In the genomic region with DNA sequence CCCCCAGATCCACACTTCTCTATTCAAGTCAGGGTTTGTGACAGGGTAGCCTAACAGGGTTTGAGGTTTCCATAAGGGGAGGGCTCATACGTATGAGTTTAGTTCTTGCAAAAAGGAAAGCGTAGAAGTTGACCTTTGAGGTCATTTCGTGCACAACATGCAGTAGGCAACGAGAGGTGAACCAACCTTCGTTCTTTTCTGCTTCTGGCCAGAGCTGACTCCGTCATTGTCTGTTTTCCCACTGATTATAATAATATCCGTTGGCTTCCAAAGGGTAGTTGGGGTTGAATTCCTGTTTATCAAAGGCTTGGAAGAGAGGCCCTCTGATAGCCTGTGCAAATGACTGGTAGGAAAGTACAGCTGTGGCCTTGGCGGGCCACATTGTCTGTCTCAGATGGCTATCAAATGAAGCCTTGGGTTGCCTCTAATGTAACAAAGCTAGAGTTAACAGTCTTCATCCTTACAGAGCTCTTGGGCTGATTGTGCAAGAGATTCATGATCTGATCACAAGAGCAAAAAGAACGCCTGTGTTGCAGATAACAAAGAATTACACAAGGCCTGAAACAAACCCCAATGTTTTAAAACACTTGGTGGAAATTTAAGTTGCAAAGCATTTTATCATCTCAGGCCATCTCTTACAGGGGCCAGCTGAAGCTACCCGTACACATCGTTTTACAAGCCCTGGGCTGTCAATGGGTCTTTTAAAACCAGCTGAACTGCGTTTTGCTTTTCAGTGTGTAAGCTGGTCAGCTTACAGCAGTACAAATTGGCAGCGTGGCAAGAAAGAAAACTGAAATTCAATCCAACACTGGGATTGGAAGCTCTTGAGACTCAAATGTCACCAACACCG, we compare ENCODE assay signal across 1 cellular context.
TF ChIP-seq lines count a peak whose summit lies in the region.

No MANE protein-coding gene starts in this region.

TF ChIP-seq in HepG2, 621 proteins besides CTCF, POLR2A, EP300 and RAD21 (continued from another document):
- no peak for TF ChIP-seq AKNA (CRISPR knock-in tag; IDR thresholded peaks at IDR 0.05; ENCODE audit: borderline replicate concordance)
- no peak for TF ChIP-seq MIER3 (CRISPR knock-in tag; IDR thresholded peaks at IDR 0.05; ENCODE audit: borderline replicate concordance)
- TF ChIP-seq MTA3 (CRISPR knock-in tag; IDR thresholded peaks at IDR 0.05) = no peak
- peak; percentile 32; the same call in 1 of the 2 replicates for TF ChIP-seq MED1 (CRISPR knock-in tag; IDR thresholded peaks at IDR 0.05)
- TF ChIP-seq NR2F6 (IDR thresholded peaks at IDR 0.05) = peak; percentile 55; the same call in 1 of the 2 replicates
- peak; percentile 58; the same call in 1 of the 2 replicates for TF ChIP-seq NR2F6 (CRISPR knock-in tag; IDR thresholded peaks at IDR 0.05)
- no peak for TF ChIP-seq ERF (CRISPR knock-in tag; IDR thresholded peaks at IDR 0.05)
- TF ChIP-seq SOX13 (IDR thresholded peaks at IDR 0.05) = no peak
- TF ChIP-seq SOX13 (CRISPR knock-in tag; conservative IDR thresholded peaks at IDR 0.05 in 1 of 2, IDR thresholded peaks at IDR 0.05 in 1 of 2) = peak in 1 of 2 experiments; percentile 74; a peak in 1 of 4 replicates
- TF ChIP-seq ZNF3 (CRISPR knock-in tag; IDR thresholded peaks at IDR 0.05) = no peak
- 0 out of 2 replicates have a peak, but pooled peaks have one; percentile 16 for TF ChIP-seq ZBTB21 (CRISPR knock-in tag; IDR thresholded peaks at IDR 0.05)
- TF ChIP-seq HNF4A (CRISPR knock-in tag; IDR thresholded peaks at IDR 0.05) = peak; percentile 28; the same call in 1 of the 2 replicates
- TF ChIP-seq SOX5 (CRISPR knock-in tag; IDR thresholded peaks at IDR 0.05; ENCODE audit: borderline replicate concordance) = peak; percentile 56; the same call in 1 of the 2 replicates
- TF ChIP-seq MIXL1 (CRISPR knock-in tag; IDR thresholded peaks at IDR 0.05) = no peak
- no peak for TF ChIP-seq ZNF670 (CRISPR knock-in tag; IDR thresholded peaks at IDR 0.05; ENCODE audit: borderline replicate concordance)
- TF ChIP-seq DBP (CRISPR knock-in tag; IDR thresholded peaks at IDR 0.05; ENCODE audit: not compliant biosample characterization) = no peak
- peak; percentile 42; the same call in 1 of the 2 replicates for TF ChIP-seq FOXP4 (CRISPR knock-in tag; IDR thresholded peaks at IDR 0.05)
- no peak for TF ChIP-seq DNMT3B (CRISPR knock-in tag; conservative IDR thresholded peaks at IDR 0.05)
- TF ChIP-seq CEBPG (CRISPR knock-in tag; IDR thresholded peaks at IDR 0.05) = peak; percentile 63
- TF ChIP-seq, protein P1, sequence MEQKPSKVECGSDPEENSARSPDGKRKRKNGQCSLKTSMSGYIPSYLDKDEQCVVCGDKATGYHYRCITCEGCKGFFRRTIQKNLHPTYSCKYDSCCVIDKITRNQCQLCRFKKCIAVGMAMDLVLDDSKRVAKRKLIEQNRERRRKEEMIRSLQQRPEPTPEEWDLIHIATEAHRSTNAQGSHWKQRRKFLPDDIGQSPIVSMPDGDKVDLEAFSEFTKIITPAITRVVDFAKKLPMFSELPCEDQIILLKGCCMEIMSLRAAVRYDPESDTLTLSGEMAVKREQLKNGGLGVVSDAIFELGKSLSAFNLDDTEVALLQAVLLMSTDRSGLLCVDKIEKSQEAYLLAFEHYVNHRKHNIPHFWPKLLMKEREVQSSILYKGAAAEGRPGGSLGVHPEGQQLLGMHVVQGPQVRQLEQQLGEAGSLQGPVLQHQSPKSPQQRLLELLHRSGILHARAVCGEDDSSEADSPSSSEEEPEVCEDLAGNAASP (CRISPR knock-in tag; IDR thresholded peaks at IDR 0.05; ENCODE audit: borderline replicate concordance) = no peak
- peak; percentile 21; the same call in 1 of the 2 replicates for TF ChIP-seq ZFY (CRISPR knock-in tag; IDR thresholded peaks at IDR 0.05)
- TF ChIP-seq, protein P2, sequence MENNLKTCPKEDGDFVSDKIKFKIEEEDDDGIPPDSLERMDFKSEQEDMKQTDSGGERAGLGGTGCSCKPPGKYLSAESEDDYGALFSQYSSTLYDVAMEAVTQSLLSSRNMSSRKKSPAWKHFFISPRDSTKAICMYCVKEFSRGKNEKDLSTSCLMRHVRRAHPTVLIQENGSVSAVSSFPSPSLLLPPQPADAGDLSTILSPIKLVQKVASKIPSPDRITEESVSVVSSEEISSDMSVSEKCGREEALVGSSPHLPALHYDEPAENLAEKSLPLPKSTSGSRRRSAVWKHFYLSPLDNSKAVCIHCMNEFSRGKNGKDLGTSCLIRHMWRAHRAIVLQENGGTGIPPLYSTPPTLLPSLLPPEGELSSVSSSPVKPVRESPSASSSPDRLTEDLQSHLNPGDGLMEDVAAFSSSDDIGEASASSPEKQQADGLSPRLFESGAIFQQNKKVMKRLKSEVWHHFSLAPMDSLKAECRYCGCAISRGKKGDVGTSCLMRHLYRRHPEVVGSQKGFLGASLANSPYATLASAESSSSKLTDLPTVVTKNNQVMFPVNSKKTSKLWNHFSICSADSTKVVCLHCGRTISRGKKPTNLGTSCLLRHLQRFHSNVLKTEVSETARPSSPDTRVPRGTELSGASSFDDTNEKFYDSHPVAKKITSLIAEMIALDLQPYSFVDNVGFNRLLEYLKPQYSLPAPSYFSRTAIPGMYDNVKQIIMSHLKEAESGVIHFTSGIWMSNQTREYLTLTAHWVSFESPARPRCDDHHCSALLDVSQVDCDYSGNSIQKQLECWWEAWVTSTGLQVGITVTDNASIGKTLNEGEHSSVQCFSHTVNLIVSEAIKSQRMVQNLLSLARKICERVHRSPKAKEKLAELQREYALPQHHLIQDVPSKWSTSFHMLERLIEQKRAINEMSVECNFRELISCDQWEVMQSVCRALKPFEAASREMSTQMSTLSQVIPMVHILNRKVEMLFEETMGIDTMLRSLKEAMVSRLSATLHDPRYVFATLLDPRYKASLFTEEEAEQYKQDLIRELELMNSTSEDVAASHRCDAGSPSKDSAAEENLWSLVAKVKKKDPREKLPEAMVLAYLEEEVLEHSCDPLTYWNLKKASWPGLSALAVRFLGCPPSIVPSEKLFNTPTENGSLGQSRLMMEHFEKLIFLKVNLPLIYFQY (CRISPR knock-in tag; IDR thresholded peaks at IDR 0.05; ENCODE audit: borderline replicate concordance) = no peak
TF ChIP-seq in HepG2: peak in this region for 11.
